2 cellular contexts compared by ENCODE assay signal in the genomic region with DNA sequence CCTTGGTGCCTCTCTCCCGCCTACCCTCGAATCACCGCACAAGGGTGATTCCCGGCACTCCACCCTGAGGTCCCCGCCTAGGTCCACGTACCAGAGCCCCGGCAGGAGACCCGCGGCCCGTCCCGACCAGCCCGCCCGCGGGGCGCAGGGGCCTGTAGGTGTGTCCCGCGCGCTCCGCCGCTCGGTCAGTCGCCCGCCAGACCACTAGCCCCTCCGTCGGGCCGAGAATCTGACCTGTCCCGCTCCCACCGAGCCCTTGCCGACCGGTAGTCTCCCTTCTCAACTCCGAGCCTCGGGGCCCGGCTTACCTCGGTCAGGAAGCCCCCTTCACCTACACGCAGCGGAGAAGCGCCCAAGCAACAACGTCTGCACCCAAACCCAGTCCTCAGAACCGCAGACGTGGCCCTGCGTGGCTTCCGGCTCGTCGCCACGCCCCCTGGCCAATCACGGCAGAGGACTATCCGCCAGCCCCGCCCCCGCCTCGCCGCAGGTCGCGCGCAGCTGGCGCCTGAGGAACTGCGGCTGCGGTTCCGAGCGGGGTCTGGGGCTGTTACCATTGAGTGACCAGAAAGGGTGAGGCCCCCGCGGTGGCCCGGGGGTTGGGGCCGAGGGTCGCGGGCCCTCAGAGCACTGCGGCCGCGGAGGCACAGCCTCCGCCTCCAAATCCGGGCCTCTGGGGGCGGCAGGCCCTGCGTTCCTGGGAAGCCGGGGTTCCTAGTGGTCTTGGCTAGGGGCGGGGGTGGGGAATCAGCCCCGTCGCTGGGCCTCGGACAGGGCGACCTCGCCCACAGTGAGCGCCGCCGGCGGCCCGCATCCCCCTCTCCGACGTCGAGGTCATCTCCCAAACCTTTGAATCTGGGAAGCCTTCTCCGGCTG.
TF ChIP-seq lines count a peak whose summit lies in the region.

A gene with protein sequence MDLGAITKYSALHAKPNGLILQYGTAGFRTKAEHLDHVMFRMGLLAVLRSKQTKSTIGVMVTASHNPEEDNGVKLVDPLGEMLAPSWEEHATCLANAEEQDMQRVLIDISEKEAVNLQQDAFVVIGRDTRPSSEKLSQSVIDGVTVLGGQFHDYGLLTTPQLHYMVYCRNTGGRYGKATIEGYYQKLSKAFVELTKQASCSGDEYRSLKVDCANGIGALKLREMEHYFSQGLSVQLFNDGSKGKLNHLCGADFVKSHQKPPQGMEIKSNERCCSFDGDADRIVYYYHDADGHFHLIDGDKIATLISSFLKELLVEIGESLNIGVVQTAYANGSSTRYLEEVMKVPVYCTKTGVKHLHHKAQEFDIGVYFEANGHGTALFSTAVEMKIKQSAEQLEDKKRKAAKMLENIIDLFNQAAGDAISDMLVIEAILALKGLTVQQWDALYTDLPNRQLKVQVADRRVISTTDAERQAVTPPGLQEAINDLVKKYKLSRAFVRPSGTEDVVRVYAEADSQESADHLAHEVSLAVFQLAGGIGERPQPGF (minus strand): TSS at position 395 of the 876 bp plus-strand sequence. CDS start 2,253 bp downstream, outside the sequence.
A gene (plus strand): TSS at position 487 of the 876 bp plus-strand sequence. CDS start 1,095 bp downstream, outside the sequence.

TF ChIP-seq in IMR-90, 13 proteins besides CTCF, POLR2A, EP300 and RAD21 (continued from another document):
- TF ChIP-seq MAZ (IDR thresholded peaks at IDR 0.05; ENCODE audit: borderline replicate concordance, low read depth, low read length) (peak; percentile 43; the same call in 1 of the 2 replicates), MXI1 (IDR thresholded peaks at IDR 0.05; ENCODE audit: borderline replicate concordance, low read depth, low read length) (0 out of 2 replicates have a peak, but pooled peaks have one; percentile 57)

TF ChIP-seq in PFSK-1, 5 proteins besides CTCF, POLR2A, EP300 and RAD21 (continued from another document):
- TF ChIP-seq, protein P1, sequence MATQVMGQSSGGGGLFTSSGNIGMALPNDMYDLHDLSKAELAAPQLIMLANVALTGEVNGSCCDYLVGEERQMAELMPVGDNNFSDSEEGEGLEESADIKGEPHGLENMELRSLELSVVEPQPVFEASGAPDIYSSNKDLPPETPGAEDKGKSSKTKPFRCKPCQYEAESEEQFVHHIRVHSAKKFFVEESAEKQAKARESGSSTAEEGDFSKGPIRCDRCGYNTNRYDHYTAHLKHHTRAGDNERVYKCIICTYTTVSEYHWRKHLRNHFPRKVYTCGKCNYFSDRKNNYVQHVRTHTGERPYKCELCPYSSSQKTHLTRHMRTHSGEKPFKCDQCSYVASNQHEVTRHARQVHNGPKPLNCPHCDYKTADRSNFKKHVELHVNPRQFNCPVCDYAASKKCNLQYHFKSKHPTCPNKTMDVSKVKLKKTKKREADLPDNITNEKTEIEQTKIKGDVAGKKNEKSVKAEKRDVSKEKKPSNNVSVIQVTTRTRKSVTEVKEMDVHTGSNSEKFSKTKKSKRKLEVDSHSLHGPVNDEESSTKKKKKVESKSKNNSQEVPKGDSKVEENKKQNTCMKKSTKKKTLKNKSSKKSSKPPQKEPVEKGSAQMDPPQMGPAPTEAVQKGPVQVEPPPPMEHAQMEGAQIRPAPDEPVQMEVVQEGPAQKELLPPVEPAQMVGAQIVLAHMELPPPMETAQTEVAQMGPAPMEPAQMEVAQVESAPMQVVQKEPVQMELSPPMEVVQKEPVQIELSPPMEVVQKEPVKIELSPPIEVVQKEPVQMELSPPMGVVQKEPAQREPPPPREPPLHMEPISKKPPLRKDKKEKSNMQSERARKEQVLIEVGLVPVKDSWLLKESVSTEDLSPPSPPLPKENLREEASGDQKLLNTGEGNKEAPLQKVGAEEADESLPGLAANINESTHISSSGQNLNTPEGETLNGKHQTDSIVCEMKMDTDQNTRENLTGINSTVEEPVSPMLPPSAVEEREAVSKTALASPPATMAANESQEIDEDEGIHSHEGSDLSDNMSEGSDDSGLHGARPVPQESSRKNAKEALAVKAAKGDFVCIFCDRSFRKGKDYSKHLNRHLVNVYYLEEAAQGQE (IDR thresholded peaks at IDR 0.05; ENCODE audit: insufficient read depth in 1 of 2, low read depth in 2 of 2, low read length in 2 of 2) = no peak
- TF ChIP-seq POLR2AphosphoS5 (IDR thresholded peaks at IDR 0.05; ENCODE audit: low read depth, low read length) = peak; percentile 87; the same call in 1 of the 2 replicates
